Comparison of ENCODE assay signal across 18 cellular contexts in the genomic region with DNA sequence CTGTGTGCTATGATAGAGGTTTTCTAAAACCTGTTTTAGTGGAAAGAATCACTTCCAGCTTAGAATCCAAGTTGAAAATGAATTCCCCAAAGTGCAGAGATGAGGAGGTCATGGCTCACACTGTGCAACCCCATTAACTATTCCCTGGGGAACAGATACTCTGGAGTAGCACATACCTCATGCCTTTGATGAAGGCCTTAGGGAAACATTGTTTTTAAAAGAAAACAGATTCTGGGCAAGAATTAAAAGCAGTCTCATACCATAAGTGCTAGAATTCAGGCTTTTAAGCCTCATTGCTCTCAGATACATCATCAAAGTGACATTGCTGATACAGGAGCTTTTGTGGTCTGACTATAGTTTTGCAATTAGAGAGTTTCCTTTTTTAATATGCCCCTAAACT.
DNase-seq lines count a peak whose midpoint lies in the region; ATAC-seq and TF ChIP-seq lines count a peak whose summit lies in the region.
"Had no signal": no experiment of that assay in that cellular context is flagged by ENCODE, and none has a peak within 500 bp of the region (broad histone marks: within the 10 kb centered on the region; RNA-seq: fewer than 3 reads in every experiment).

No MANE protein-coding gene starts in this region.

- DNase-seq in A673 (ENCODE audit: low spot score) (peak; percentile 78), SK-N-MC (ENCODE audit: low read depth, low spot score) (no peak), brain pericyte (ENCODE audit: low read depth, low spot score) (peak; percentile 38), osteocyte (ENCODE audit: extremely low spot score, unreplicated experiment) (no peak), amniotic stem cell (lab: John Stamatoyannopoulos, UW) (no peak)
- DNase-seq in activated naive CD4-positive, alpha-beta T cell treated with anti-CD3 and anti-CD28 coated beads, Interleukin-2, amount 50 U/mL, for 16 hours: no peak
- DNase-seq in stimulated activated naive CD4-positive, alpha-beta T cell (lab: John Stamatoyannopoulos, UW): no peak
- DNase-seq: 8988T, H7, MM.1S, NCI-H1092, NCI-H146, NCI-H2029 treated with DMSO at 0.1 percent for 48 hours, NCI-H748 treated with DMSO at 0.1 percent for 48 hours, OCI-M1, Right ventricle myocardium superior had no signal

- intact Hi-C loops in A673 (cut with micrococcal nuclease; ENCODE audit: unreplicated experiment): loop anchor here (2.0 kb wide), 1 partner anchor 114 kb away; the partner anchor contains the start of gene NDST4

- POLR2A ChIA-PET in A673 (lab: Charles Lee; ENCODE audit: low non-redundant PET): no interaction called here

- TF ChIP-seq CTCF in A673 (conservative IDR thresholded peaks at IDR 0.05; ENCODE audit: low read depth, low read length) (no peak), osteocyte (IDR thresholded peaks at IDR 0.05) (no peak)

- ATAC-seq in esophagus mucosa: no peak

- no TSS peak for BruUV-seq in A673 (replicated peaks; lab: Mats Ljungman, UMichigan)

- peaks cover 24% of the 10 kb centered on the region for H3K4me1 Mint-ChIP-seq in osteocyte (ENCODE audit: unreplicated experiment)
- H3K4me1 Mint-ChIP-seq: B cell had no signal

- H3K9ac ChIP-seq in SK-N-MC (ENCODE audit: insufficient read length): no peak overlapping the region

- H3K27me3 Mint-ChIP-seq in osteocyte (ENCODE audit: unreplicated experiment): no peaks in the 10 kb centered on the region
- H3K27me3 Mint-ChIP-seq: B cell had no signal

- peaks cover 25% of the 10 kb centered on the region for H3K4me1 ChIP-seq in A673 (ENCODE audit: insufficient read depth, low read length, poor library complexity, severe bottlenecking)

- no peaks in the 10 kb centered on the region for H3K36me3 Mint-ChIP-seq in osteocyte (ENCODE audit: unreplicated experiment)

- H3K4me3 Mint-ChIP-seq in osteocyte (ENCODE audit: unreplicated experiment): no peak overlapping the region
- H3K4me3 Mint-ChIP-seq: B cell had no signal

- no peaks in the 10 kb centered on the region for H3K27me3 ChIP-seq in A673 (replicated peaks; ENCODE audit: insufficient read depth, low read depth, low read length, poor library complexity)

- H3K9me3 ChIP-seq in A673 (ENCODE audit: low read depth, low read length, poor library complexity, severe bottlenecking) (no peaks in the 10 kb centered on the region), SK-N-MC (ENCODE audit: low read depth, low read length) (0 out of 2 replicates have a peak, but pooled peaks cover 4% of the 10 kb centered on the region)

- H3K27ac ChIP-seq in A673 (ENCODE audit: low read depth, low read length, poor library complexity, severe bottlenecking) (peak overlapping the region; percentile 24), SK-N-MC (0 out of 2 replicates have a peak overlapping the region, but pooled peaks have one; percentile 4)

- H3K27ac Mint-ChIP-seq in osteocyte (ENCODE audit: unreplicated experiment): peak overlapping the region; percentile 36
- H3K27ac Mint-ChIP-seq: B cell had no signal

- H3K36me3 ChIP-seq in A673 (ENCODE audit: insufficient read depth, low read length, poor library complexity, severe bottlenecking): no peaks in the 10 kb centered on the region
- H3K36me3 ChIP-seq in SK-N-MC (ENCODE audit: insufficient read depth, low read length): peaks cover 65% of the 10 kb centered on the region

- CTCF ChIA-PET in A673 (lab: Charles Lee): no interaction called here

- H3K4me3 ChIP-seq in A673 (ENCODE audit: low read depth, low read length, poor library complexity, severe bottlenecking): no peak overlapping the region
- no peak overlapping the region for H3K4me3 ChIP-seq in SK-N-MC

- H3K9me3 Mint-ChIP-seq in osteocyte (ENCODE audit: unreplicated experiment): no peaks in the 10 kb centered on the region

Comparison
In these comparisons a context has a peak if more than half of its experiments do, and no peak if none do; other contexts are left out.
1. DNase-seq: peak in A673 (single experiment) and brain pericyte (single experiment); none in SK-N-MC (single experiment), osteocyte (single experiment), activated naive CD4-positive, alpha-beta T cell treated with anti-CD3 and anti-CD28 coated beads, Interleukin-2, amount 50 U/mL, for 16 hours (single experiment), amniotic stem cell (single experiment) and stimulated activated naive CD4-positive, alpha-beta T cell (0 of 6).